17 cellular contexts compared by ENCODE assay signal in genomic region chr4:184324939-184325477, GRCh38.
DNase-seq lines count a peak whose midpoint lies in the region; ATAC-seq, FAIRE-seq and TF ChIP-seq lines count a peak whose summit lies in the region.
"Had no signal": no experiment of that assay in that cellular context is flagged by ENCODE, and none has a peak within 500 bp of the region (broad histone marks: within the 10 kb centered on the region; RNA-seq: fewer than 3 reads in every experiment).

No MANE protein-coding gene starts in this region.

- H3K4me3 Mint-ChIP-seq in activated CD4-positive, alpha-beta T cell treated with anti-CD3 and anti-CD28 coated beads, Interleukin-2, amount 10 ng/mL, durations not matched to agents 24 days and 14 days, result no peak overlapping the region
- H3K4me3 Mint-ChIP-seq in activated CD4-positive, alpha-beta T cell treated with anti-CD3 and anti-CD28 coated beads for 36 hours, result no peak overlapping the region
- H3K4me3 Mint-ChIP-seq in stimulated activated memory B cell treated with anti-CD40 and anti-IgM and Interleukin-4, amounts not matched to agents 10 μg/mL and 1 μg/mL and 100 μg/mL, for 72 hours, result no peak overlapping the region
- no peak overlapping the region for H3K4me3 Mint-ChIP-seq in T-helper 17 cell
- H3K4me3 Mint-ChIP-seq: CD8-positive, alpha-beta memory T cell had no signal

- DNase-seq in activated CD4-positive, alpha-beta T cell treated with anti-CD3 and anti-CD28 coated beads, Interleukin-2, amount 10 ng/mL, durations not matched to agents 24 days and 14 days, result peak; percentile 47
- DNase-seq in activated CD4-positive, alpha-beta T cell treated with anti-CD3 and anti-CD28 coated beads for 36 hours, result no peak
- DNase-seq in GM12878 (ENCODE audit: low read depth, low spot score), result no peak
- DNase-seq in esophagus muscularis mucosa (ENCODE audit: extremely low spot score), result peak; percentile 29
- no peak for DNase-seq in T-helper 17 cell
- no peak for DNase-seq in superior temporal gyrus (ENCODE audit: extremely low spot score)
- DNase-seq: AML-193; Caco-2; CD8-positive, alpha-beta memory T cell; DMS53; HCEC 1CT; IMR-90 had no signal

- peaks cover under 1% of the 10 kb centered on the region for H3K9me3 Mint-ChIP-seq in activated CD4-positive, alpha-beta T cell treated with anti-CD3 and anti-CD28 coated beads, Interleukin-2, amount 10 ng/mL, durations not matched to agents 24 days and 14 days
- H3K9me3 Mint-ChIP-seq in activated CD4-positive, alpha-beta T cell treated with anti-CD3 and anti-CD28 coated beads for 36 hours (ENCODE audit: low read depth), result no peaks in the 10 kb centered on the region
- H3K9me3 Mint-ChIP-seq in stimulated activated memory B cell treated with anti-CD40 and anti-IgM and Interleukin-4, amounts not matched to agents 10 μg/mL and 1 μg/mL and 100 μg/mL, for 72 hours, result no peaks in the 10 kb centered on the region
- H3K9me3 Mint-ChIP-seq: CD8-positive, alpha-beta memory T cell had no signal

- H3K4me3 ChIP-seq in GM12878 (no peak overlapping the region), esophagus muscularis mucosa (no peak overlapping the region)
- H3K4me3 ChIP-seq: BLaER1 had no signal

- FAIRE-seq in GM12878 (lab: Jason Lieb, UNC), result no peak
- FAIRE-seq: GM18507 had no signal

- H3K9ac ChIP-seq in GM12878 (ENCODE audit: control insufficient read depth, insufficient read depth, low read length), result no peak overlapping the region
- H3K9ac ChIP-seq: BLaER1 had no signal

- POLR2A ChIA-PET in activated CD4-positive, alpha-beta T cell treated with anti-CD3 and anti-CD28 coated beads for 36 hours (lab: Charles Lee), result interaction anchor here (0.7 kb wide), 1 partner anchor 34 kb away, joined by 3 read pairs; no protein-coding TSS in a partner anchor
- POLR2A ChIA-PET in GM12878 (lab: Charles Lee), result interaction anchor here (8.6 to 19.0 kb wide), 3 partner anchors 12 to 43 kb away, joined by 93 to 445 read pairs (median 202); no protein-coding TSS in a partner anchor

- no peaks in the 10 kb centered on the region for H3K36me3 ChIP-seq in GM12878 (ENCODE audit: control insufficient read depth in 2 of 2, insufficient read depth in 2 of 2, low read length in 1 of 2)
- H3K36me3 ChIP-seq in esophagus muscularis mucosa, result no peaks in the 10 kb centered on the region
- H3K36me3 ChIP-seq: BLaER1 had no signal

- TF ChIP-seq POLR2A in GM12878 (IDR thresholded peaks at IDR 0.05; ENCODE audit: low read depth, low read length) (no peak), esophagus muscularis mucosa (IDR thresholded peaks at IDR 0.05; ENCODE audit: low read depth) (no peak)

- SMC1A ChIA-PET in GM12878 (lab: Charles Lee; ENCODE audit: uncharacterized antibody, unreplicated experiment), result interaction anchor here (7.9 to 10.7 kb wide), 3 partner anchors 9 to 36 kb away, joined by 45 to 411 read pairs (median 218); no protein-coding TSS in a partner anchor

- in situ Hi-C loops in GM12878 (cut with MboI), result no loop called here

- H3K9me3 ChIP-seq in GM12878 (replicated peaks; ENCODE audit: control insufficient read depth, insufficient read depth, low read length), result peaks cover 4% of the 10 kb centered on the region
- H3K9me3 ChIP-seq in esophagus muscularis mucosa, result no peaks in the 10 kb centered on the region
- H3K9me3 ChIP-seq in T-helper 17 cell (ENCODE audit: control insufficient read depth, low read length, poor library complexity, severe bottlenecking), result no peaks in the 10 kb centered on the region
- H3K9me3 ChIP-seq: BLaER1, Caco-2 had no signal

- TF ChIP-seq EP300 in GM12878 (IDR thresholded peaks at IDR 0.05; ENCODE audit: borderline replicate concordance in 1 of 2, control insufficient read depth in 1 of 2, low read depth in 2 of 2, low read length in 2 of 2) (no peak), esophagus muscularis mucosa (IDR thresholded peaks at IDR 0.05) (no peak)

- peaks cover 4% of the 10 kb centered on the region for H3K79me2 ChIP-seq in GM12878 (ENCODE audit: control insufficient read depth, insufficient read depth, low read length)

- no TSS peak for BruUV-seq in GM12878 (replicated peaks; lab: Mats Ljungman, UMichigan)

- TF ChIP-seq CTCF in GM12878 (IDR thresholded peaks at IDR 0.05 in 2 of 3, conservative IDR thresholded peaks at IDR 0.05 in 1 of 3; ENCODE audit: control insufficient read depth in 2 of 3, extremely low read depth in 1 of 3, insufficient read depth in 1 of 3, low read depth in 3 of 3, low read length in 3 of 3) (no peak), esophagus muscularis mucosa (IDR thresholded peaks at IDR 0.05) (no peak)

- H3K4me1 ChIP-seq in GM12878 (ENCODE audit: control insufficient read depth, insufficient read depth, low read length) (peaks cover 40% of the 10 kb centered on the region), esophagus muscularis mucosa (peaks cover 0 to 26% (median 14%) of the 10 kb centered on the region in 4 donors)

- WGBS in GM12878 (ENCODE audit: insufficient coverage, insufficient replicate concordance, low lambda C conversion rate, missing lambda C conversion rate), result 91% methylated on average over 6 of the region's 6 CpGs
- 85% methylated on average over 6 of the region's 6 CpGs for WGBS in esophagus muscularis mucosa

- H3K27ac Mint-ChIP-seq in activated CD4-positive, alpha-beta T cell treated with anti-CD3 and anti-CD28 coated beads, Interleukin-2, amount 10 ng/mL, durations not matched to agents 24 days and 14 days, result no peak overlapping the region
- no peak overlapping the region for H3K27ac Mint-ChIP-seq in activated CD4-positive, alpha-beta T cell treated with anti-CD3 and anti-CD28 coated beads for 36 hours
- peak overlapping the region; percentile 42 for H3K27ac Mint-ChIP-seq in stimulated activated memory B cell treated with anti-CD40 and anti-IgM and Interleukin-4, amounts not matched to agents 10 μg/mL and 1 μg/mL and 100 μg/mL, for 72 hours
- no peak overlapping the region for H3K27ac Mint-ChIP-seq in T-helper 17 cell

- no peaks in the 10 kb centered on the region for H3K27me3 ChIP-seq in GM12878 (replicated peaks in 1 of 2; ENCODE audit: control insufficient read depth in 2 of 2, insufficient read depth in 2 of 2, low read length in 1 of 2)
- no peaks in the 10 kb centered on the region for H3K27me3 ChIP-seq in esophagus muscularis mucosa
- H3K27me3 ChIP-seq: BLaER1 had no signal

- H3K27me3 Mint-ChIP-seq in activated CD4-positive, alpha-beta T cell treated with anti-CD3 and anti-CD28 coated beads, Interleukin-2, amount 10 ng/mL, durations not matched to agents 24 days and 14 days, result no peaks in the 10 kb centered on the region
- no peaks in the 10 kb centered on the region for H3K27me3 Mint-ChIP-seq in activated CD4-positive, alpha-beta T cell treated with anti-CD3 and anti-CD28 coated beads for 36 hours
- no peaks in the 10 kb centered on the region for H3K27me3 Mint-ChIP-seq in stimulated activated memory B cell treated with anti-CD40 and anti-IgM and Interleukin-4, amounts not matched to agents 10 μg/mL and 1 μg/mL and 100 μg/mL, for 72 hours
- no peaks in the 10 kb centered on the region for H3K27me3 Mint-ChIP-seq in T-helper 17 cell

- RAD21 ChIA-PET in GM12878 (lab: Charles Lee; ENCODE audit: unreplicated experiment), result interaction anchor here (16.2 kb wide), 1 partner anchor 23 kb away, joined by 419 read pairs; no protein-coding TSS in a partner anchor

- intact Hi-C loops in activated CD4-positive, alpha-beta T cell treated with anti-CD3 and anti-CD28 coated beads, Interleukin-2, amount 10 ng/mL, durations not matched to agents 24 days and 14 days (cut with micrococcal nuclease), result no loop called here
- intact Hi-C loops in activated CD4-positive, alpha-beta T cell treated with anti-CD3 and anti-CD28 coated beads for 36 hours (cut with DNase I, micrococcal nuclease), result no loop called here
- intact Hi-C loops in GM12878 (cut with micrococcal nuclease; ENCODE audit: unreplicated experiment), result no loop called here
- intact Hi-C loops in esophagus muscularis mucosa (cut with DNase I), result no loop called here

- H3K27ac ChIP-seq in GM12878 (ENCODE audit: control insufficient read depth, insufficient read depth) (0 out of 2 replicates have a peak overlapping the region, but pooled peaks have one; percentile 6), esophagus muscularis mucosa (replicated peaks in 1 of 4) (no peak overlapping the region)
- H3K27ac ChIP-seq: 22Rv1, BLaER1 had no signal

- no peak for ATAC-seq in activated CD4-positive, alpha-beta T cell treated with anti-CD3 and anti-CD28 coated beads for 36 hours
- ATAC-seq in GM12878 (no peak), T-helper 17 cell (no peak), HG03175 (IDR thresholded peaks at IDR 0.05; ENCODE audit: unreplicated experiment) (no peak)
- no peak for ATAC-seq in stimulated activated memory B cell treated with anti-CD40 and anti-IgM and Interleukin-4, amounts not matched to agents 10 μg/mL and 1 μg/mL and 100 μg/mL, for 72 hours

- no peaks in the 10 kb centered on the region for H3K36me3 Mint-ChIP-seq in activated CD4-positive, alpha-beta T cell treated with anti-CD3 and anti-CD28 coated beads, Interleukin-2, amount 10 ng/mL, durations not matched to agents 24 days and 14 days (ENCODE audit: low read depth)
- no peaks in the 10 kb centered on the region for H3K36me3 Mint-ChIP-seq in activated CD4-positive, alpha-beta T cell treated with anti-CD3 and anti-CD28 coated beads for 36 hours (ENCODE audit: low read depth)
- H3K36me3 Mint-ChIP-seq in stimulated activated memory B cell treated with anti-CD40 and anti-IgM and Interleukin-4, amounts not matched to agents 10 μg/mL and 1 μg/mL and 100 μg/mL, for 72 hours, result no peaks in the 10 kb centered on the region
- H3K36me3 Mint-ChIP-seq in T-helper 17 cell (ENCODE audit: low read depth), result no peaks in the 10 kb centered on the region

- no peaks in the 10 kb centered on the region for H4K20me1 ChIP-seq in GM12878 (ENCODE audit: control insufficient read depth, insufficient read depth)
- H4K20me1 ChIP-seq: BLaER1 had no signal

- H3K4me1 Mint-ChIP-seq in activated CD4-positive, alpha-beta T cell treated with anti-CD3 and anti-CD28 coated beads, Interleukin-2, amount 10 ng/mL, durations not matched to agents 24 days and 14 days, result peaks cover 31% of the 10 kb centered on the region
- peaks cover 30% of the 10 kb centered on the region for H3K4me1 Mint-ChIP-seq in activated CD4-positive, alpha-beta T cell treated with anti-CD3 and anti-CD28 coated beads for 36 hours
- H3K4me1 Mint-ChIP-seq in stimulated activated memory B cell treated with anti-CD40 and anti-IgM and Interleukin-4, amounts not matched to agents 10 μg/mL and 1 μg/mL and 100 μg/mL, for 72 hours, result peaks cover 64% of the 10 kb centered on the region
- H3K4me1 Mint-ChIP-seq in T-helper 17 cell, result peaks cover 4% of the 10 kb centered on the region

- H3K4me2 ChIP-seq in GM12878 (ENCODE audit: control insufficient read depth, insufficient read depth), result no peak overlapping the region
- H3K4me2 ChIP-seq: BLaER1 had no signal

- no peak overlapping the region for H2AFZ ChIP-seq in GM12878 (ENCODE audit: control insufficient read depth, low read depth, low read length)

- CTCF ChIA-PET in activated CD4-positive, alpha-beta T cell treated with anti-CD3 and anti-CD28 coated beads for 36 hours (lab: Charles Lee), result interaction anchor here (0.5 to 0.9 kb wide), 2 partner anchors 52 to 226 kb away, joined by 3 to 4 read pairs; no protein-coding TSS in a partner anchor
- CTCF ChIA-PET in GM12878 (lab: Yijun Ruan, JAX), result interaction anchor here (1.1 kb wide), 1 partner anchor 60 kb away, joined by 3 read pairs; no protein-coding TSS in a partner anchor

- no peak for TF ChIP-seq RAD21 in GM12878 (IDR thresholded peaks at IDR 0.05; ENCODE audit: insufficient read depth, low read depth, low read length)

Comparison
In these comparisons a context has a peak if more than half of its experiments do, and no peak if none do; other contexts are left out.
1. DNase-seq: peak in activated CD4-positive, alpha-beta T cell treated with anti-CD3 and anti-CD28 coated beads, Interleukin-2, amount 10 ng/mL, durations not matched to agents 24 days and 14 days (single experiment) and esophagus muscularis mucosa (single experiment); none in activated CD4-positive, alpha-beta T cell treated with anti-CD3 and anti-CD28 coated beads for 36 hours (single experiment), GM12878 (single experiment), T-helper 17 cell (0 of 3) and superior temporal gyrus (single experiment).